8 cellular contexts compared by ENCODE assay signal in the genomic region with DNA sequence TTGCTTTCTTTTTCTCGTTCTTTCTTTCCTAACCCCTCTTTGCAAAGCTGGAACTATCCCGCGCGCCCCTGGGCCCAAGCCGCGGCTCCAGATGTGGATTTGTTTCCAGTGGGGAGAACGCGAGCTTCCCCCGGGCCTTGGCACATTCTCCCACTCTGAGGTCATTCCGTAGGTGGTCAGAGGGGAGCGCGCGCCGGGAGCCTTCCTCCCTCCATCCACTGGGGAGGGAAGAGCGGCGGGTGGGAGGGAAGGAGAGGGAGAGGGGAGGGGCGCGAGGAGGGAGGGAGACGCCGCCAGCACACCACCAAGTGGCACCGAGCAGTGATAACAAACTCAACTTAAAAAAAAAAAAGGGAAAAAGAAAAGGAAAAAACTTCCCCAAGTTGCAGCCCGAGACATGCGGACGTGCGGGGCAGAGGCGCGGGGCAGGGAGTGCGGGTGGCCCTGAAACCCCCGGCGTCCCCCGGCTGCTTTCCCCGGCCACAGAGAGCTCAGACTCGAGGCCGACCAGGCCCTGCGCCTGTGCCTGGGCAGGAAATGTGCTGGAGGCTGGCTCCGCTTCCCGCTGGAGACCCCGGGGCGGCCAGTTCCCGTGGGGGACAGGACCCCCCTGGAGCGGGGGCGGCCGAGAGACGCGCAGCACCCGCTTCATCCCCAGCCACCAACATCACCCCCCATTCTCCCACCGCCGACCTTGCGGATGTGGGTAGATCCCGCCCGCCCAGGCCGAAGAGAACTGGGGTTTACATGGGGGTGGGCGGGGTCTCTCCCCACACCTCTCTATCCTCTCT. TPM values are rescaled to one million over a fixed set of nuclear protein-coding genes. Genes with fewer than 3 reads are reported as not detected.
A peak's percentile ranks its signal among the peaks of the same experiment; 100 is the strongest.
DNase-seq lines count a peak whose midpoint lies in the region; ATAC-seq, FAIRE-seq and TF ChIP-seq lines count a peak whose summit lies in the region.

No MANE protein-coding gene starts in this region.

- intact Hi-C loops in HCT116 (cut with micrococcal nuclease) (loop anchor here (2.0 to 5.0 kb wide), 4 partner anchors 238 to 436 kb away; no protein-coding TSS in a partner anchor), GM12878 (cut with micrococcal nuclease; ENCODE audit: unreplicated experiment) (loop anchor here (2.0 to 10.0 kb wide), 3 partner anchors 34 to 440 kb away; no protein-coding TSS in a partner anchor), posterior vena cava (cut with DNase I) (loop anchor here (5.0 to 10.0 kb wide), 4 partner anchors 33 to 320 kb away; no protein-coding TSS in a partner anchor)

- H3K9ac ChIP-seq in HCT116 (ENCODE audit: low read length) (peak overlapping the region; percentile 89), GM12878 (ENCODE audit: control insufficient read depth, insufficient read depth, low read length) (peak overlapping the region; percentile 57; the same call in 1 of the 2 replicates)

- ATAC-seq in HCT116 (peak; percentile 29), GM12878 (peak; percentile 4; the same call in 1 of the 3 replicates), HG02981 (IDR thresholded peaks at IDR 0.05; ENCODE audit: unreplicated experiment) (no peak)

- BruUV-seq in HCT116 (replicated peaks; lab: Mats Ljungman, UMichigan) (no TSS peak), GM12878 (replicated peaks; lab: Mats Ljungman, UMichigan) (no TSS peak)

- no peaks in the 10 kb centered on the region for H3K9me2 ChIP-seq in HCT116 (ENCODE audit: insufficient read depth)

- DNase-seq in CD1c-positive myeloid dendritic cell (ENCODE audit: extremely low spot score), result peak; percentile 60
- peak; percentile 65 for DNase-seq in HCT116 (ENCODE audit: low read depth, low spot score)
- DNase-seq in RWPE1 (ENCODE audit: low spot score), result peak; percentile 87
- DNase-seq in GM12878 (ENCODE audit: low read depth, low spot score), result no peak
- peak; percentile 48 to 53 for DNase-seq in hippocampal formation (lab: John Stamatoyannopoulos, UW)
- peak; percentile 95 for DNase-seq in posterior vena cava (ENCODE audit: low spot score)
- no peak for DNase-seq in AML-193 (lab: John Stamatoyannopoulos, UW)

- CTCF ChIA-PET in HCT116 (lab: Charles Lee) (interaction anchor here (1.3 to 2.2 kb wide), 10 partner anchors 9 to 449 kb away, joined by 3 to 23 read pairs (median 7); no protein-coding TSS in a partner anchor), RWPE1 (lab: Yijun Ruan, JAX) (interaction anchor here (0.5 to 5.8 kb wide), 34 partner anchors 9 to 562 kb away, joined by 3 to 63 read pairs (median 5); partner anchors contain the start of gene C9orf50), GM12878 (lab: Yijun Ruan, JAX) (interaction anchor here (0.6 to 13.1 kb wide), 26 partner anchors 9 to 455 kb away, joined by 3 to 273 read pairs (median 8); partner anchors contain the start of genes C9orf50 and NTMT1)

- no peak overlapping the region for H2AFZ ChIP-seq in HCT116 (ENCODE audit: low read depth, low read length, poor library complexity, severe bottlenecking)
- peak overlapping the region; percentile 78 for H2AFZ ChIP-seq in GM12878 (ENCODE audit: control insufficient read depth, low read depth, low read length)

- TF ChIP-seq CTCF in HCT116 (IDR thresholded peaks at IDR 0.05 in 2 of 3, conservative IDR thresholded peaks at IDR 0.05 in 1 of 3; ENCODE audit: borderline replicate concordance in 1 of 3, insufficient read depth in 1 of 3, low read depth in 2 of 3, low read length in 2 of 3) (peak in 1 of 3 experiments; percentile 4; a peak in 1 of 6 replicates), RWPE1 (conservative IDR thresholded peaks at IDR 0.05; ENCODE audit: low read depth) (no peak; the same call in 1 of the 2 replicates), GM12878 (IDR thresholded peaks at IDR 0.05 in 2 of 3, conservative IDR thresholded peaks at IDR 0.05 in 1 of 3; ENCODE audit: control insufficient read depth in 2 of 3, extremely low read depth in 1 of 3, insufficient read depth in 1 of 3, low read depth in 3 of 3, low read length in 3 of 3) (no peak)

- no peaks in the 10 kb centered on the region for H3K9me3 ChIP-seq in HCT116 (ENCODE audit: control insufficient read depth in 1 of 2, insufficient read depth in 1 of 2, low read depth in 1 of 2, low read length in 2 of 2)
- no peaks in the 10 kb centered on the region for H3K9me3 ChIP-seq in GM12878 (replicated peaks; ENCODE audit: control insufficient read depth, insufficient read depth, low read length)

- 3% methylated on average over 42 of the region's 53 CpGs for WGBS in GM12878 (ENCODE audit: insufficient coverage, insufficient replicate concordance, low lambda C conversion rate, missing lambda C conversion rate)

- SMC1A ChIA-PET in GM12878 (lab: Charles Lee; ENCODE audit: uncharacterized antibody, unreplicated experiment), result interaction anchor here (0.8 to 9.1 kb wide), 11 partner anchors 10 to 450 kb away, joined by 3 to 116 read pairs (median 5); partner anchors contain the start of gene NTMT1

- H3K27ac ChIP-seq in HCT116 (ENCODE audit: low read depth, low read length), result peak overlapping the region; percentile 98
- peak overlapping the region; percentile 99 for H3K27ac ChIP-seq in RWPE1
- no peak overlapping the region for H3K27ac ChIP-seq in GM12878 (ENCODE audit: control insufficient read depth, insufficient read depth)

- no peak for TF ChIP-seq EP300 in GM12878 (IDR thresholded peaks at IDR 0.05; ENCODE audit: borderline replicate concordance in 1 of 2, control insufficient read depth in 1 of 2, low read depth in 2 of 2, low read length in 2 of 2)

- TF ChIP-seq POLR2A in HCT116 (IDR thresholded peaks at IDR 0.05; ENCODE audit: borderline replicate concordance, extremely low read depth, insufficient read depth, insufficient read length) (peak; percentile 45), GM12878 (IDR thresholded peaks at IDR 0.05; ENCODE audit: low read depth, low read length) (0 out of 2 replicates have a peak, but pooled peaks have one; percentile 1)

- H3K4me3 ChIP-seq in HCT116 (replicated peaks in 1 of 2; ENCODE audit: low read depth in 1 of 2, low read length in 2 of 2) (peak overlapping the region; percentile 79 to 92), GM12878 (peak overlapping the region; percentile 81)

- peak overlapping the region; percentile 99 for H3K4me2 ChIP-seq in HCT116 (ENCODE audit: low read length)
- peak overlapping the region; percentile 98 for H3K4me2 ChIP-seq in GM12878 (ENCODE audit: control insufficient read depth, insufficient read depth)

- H3K79me2 ChIP-seq in HCT116 (ENCODE audit: insufficient read depth, low read length) (peaks cover 18% of the 10 kb centered on the region), GM12878 (ENCODE audit: control insufficient read depth, insufficient read depth, low read length) (no peaks in the 10 kb centered on the region)

- POLR2A ChIA-PET in HCT116 (lab: Charles Lee) (interaction anchor here (0.6 to 3.5 kb wide), 23 partner anchors 13 to 853 kb away, joined by 3 to 23 read pairs (median 4); no protein-coding TSS in a partner anchor), RWPE1 (lab: Yijun Ruan, JAX; ENCODE audit: low non-redundant PET) (interaction anchor here (0.6 to 5.8 kb wide), 8 partner anchors 13 to 433 kb away, joined by 3 to 81 read pairs (median 4); no protein-coding TSS in a partner anchor), GM12878 (lab: Charles Lee) (interaction anchor here (0.6 to 3.0 kb wide), 7 partner anchors 10 to 429 kb away, joined by 3 to 10 read pairs (median 3); no protein-coding TSS in a partner anchor)

- H4K20me1 ChIP-seq in HCT116 (ENCODE audit: insufficient read depth) (no peaks in the 10 kb centered on the region), GM12878 (ENCODE audit: control insufficient read depth, insufficient read depth) (no peaks in the 10 kb centered on the region)

- no peak for FAIRE-seq in GM12878 (lab: Jason Lieb, UNC)

- in situ Hi-C loops in GM12878 (cut with MboI), result loop anchor here (5.0 kb wide), 1 partner anchor 437 kb away; no protein-coding TSS in a partner anchor

- H3K36me3 ChIP-seq in HCT116 (ENCODE audit: control insufficient read depth in 1 of 2, insufficient read depth in 2 of 2, low read length in 2 of 2) (0 out of 4 replicates have a peak, but pooled peaks cover 0 to 4% of the 10 kb centered on the region in 2 experiments), GM12878 (ENCODE audit: control insufficient read depth in 2 of 2, insufficient read depth in 2 of 2, low read length in 1 of 2) (no peaks in the 10 kb centered on the region)

- H3K27me3 ChIP-seq in HCT116 (ENCODE audit: insufficient read depth, low read length) (no peaks in the 10 kb centered on the region), GM12878 (replicated peaks in 1 of 2; ENCODE audit: control insufficient read depth in 2 of 2, insufficient read depth in 2 of 2, low read length in 1 of 2) (peaks cover 2 to 3% of the 10 kb centered on the region in 2 experiments; a peak in 2 of 4 replicates)

- RAD21 ChIA-PET in HCT116 (lab: Charles Lee; ENCODE audit: low non-redundant PET in 1 of 2, low total read pairs in 2 of 2, uncharacterized antibody in 2 of 2, unreplicated experiment in 2 of 2), result interaction anchor here (0.6 to 1.5 kb wide), 6 partner anchors 9 to 107 kb away, joined by 3 to 7 read pairs (median 3); no protein-coding TSS in a partner anchor
- RAD21 ChIA-PET in GM12878 (lab: Charles Lee; ENCODE audit: unreplicated experiment), result interaction anchor here (0.7 to 10.4 kb wide), 19 partner anchors 12 to 450 kb away, joined by 3 to 197 read pairs (median 6); partner anchors contain the start of genes C9orf50, DOLPP1 and NTMT1

- TF ChIP-seq RAD21 in HCT116 (IDR thresholded peaks at IDR 0.05; ENCODE audit: low read depth), result no peak
- TF ChIP-seq RAD21 in GM12878 (IDR thresholded peaks at IDR 0.05; ENCODE audit: insufficient read depth, low read depth, low read length), result no peak

- H3K4me1 ChIP-seq in HCT116 (ENCODE audit: control insufficient read depth in 1 of 2, insufficient read depth in 2 of 2, low read length in 2 of 2) (peaks cover 59 to 82% of the 10 kb centered on the region in 2 experiments), GM12878 (ENCODE audit: control insufficient read depth, insufficient read depth, low read length) (peaks cover 27% of the 10 kb centered on the region)

RNA-seq across cellular contexts. Expression of gene IER5L, which starts 3.1 kb away (rescaled TPM):
- total RNA-seq in HCT116 (2021; ENCODE audit: unreplicated experiment) (195 TPM), GM12878 (2014; rRNA removed) (1.4 and 1.7 TPM in 2 replicates), GM12878 (2014; rRNA removed; fragmentation: Illumina TruSeq; extraction: Trizol) (0.09 and 0.14 TPM in 2 replicates), GM12878 (2021) (1.2 TPM in 2 replicates), posterior vena cava (10 to 100 TPM; 23.5 to 35.0 TPM)
- polyA plus RNA-seq in HCT116 (2012), result 89.2 and 104 TPM in 2 replicates
- total RNA-seq in GM12878 (2013; cell fraction: nucleolus; rRNA removed), result 1.3 and 1.4 TPM in 2 replicates
- not detected for polyA plus RNA-seq in GM12878 (2011; ENCODE audit: low read depth)
- polyA plus RNA-seq in GM12878 (2011; rRNA removed) (0.35 and 0.52 TPM in 2 replicates), GM12878 (2014; fragmentation: Illumina TruSeq; extraction: Trizol) (0.04 TPM in 1 of 2 replicates, not detected in the other), GM12878 (2014; fragmentation: Nextera tagmentation; extraction: Ambion mirVana) (under 1 TPM; 0.08 to 0.13 TPM), GM12878 (2014; rRNA removed) (0.67 and 1.2 TPM in 2 replicates), GM12878 (2016; fragmentation: Nextera tagmentation; extraction: Ambion mirVana) (under 1 TPM; 0.13 to 0.20 TPM)
- 0.49 and 0.57 TPM in 2 replicates for polyA plus RNA-seq in GM12878 (2011; cell fraction: cytosol; rRNA removed)
- polyA plus RNA-seq in GM12878 (2011; cell fraction: nucleus; rRNA removed), result 1.2 and 1.7 TPM in 2 replicates
- polyA plus RNA-seq in GM12878 (2012), result 0.22 and 0.31 TPM in 2 replicates
- polyA minus RNA-seq in GM12878 (2011; rRNA and poly(A)+ RNA removed), result 0.15 and 0.36 TPM in 2 replicates
- polyA minus RNA-seq in GM12878 (2011; cell fraction: cytosol; rRNA and poly(A)+ RNA removed), result 0.83 and 0.94 TPM in 2 replicates
- polyA minus RNA-seq in GM12878 (2011; cell fraction: nucleus; rRNA and poly(A)+ RNA removed), result 2.7 and 4.0 TPM in 2 replicates

Comparison
In these comparisons a context has a peak if more than half of its experiments do, and no peak if none do; other contexts are left out.
1. DNase-seq: peak in CD1c-positive myeloid dendritic cell (single experiment), HCT116 (single experiment), RWPE1 (single experiment), hippocampal formation (2 of 2) and posterior vena cava (single experiment); none in GM12878 (single experiment) and AML-193 (0 of 2).
2. RNA of gene IER5L, which starts 3.1 kb away (total RNA-seq): 195 TPM in HCT116 (single experiment) and 23.5 to 35.0 TPM in posterior vena cava; 0.09 to 1.7 TPM in GM12878; every median in the first group is over 4 times any median in the second.